In the genomic region with DNA sequence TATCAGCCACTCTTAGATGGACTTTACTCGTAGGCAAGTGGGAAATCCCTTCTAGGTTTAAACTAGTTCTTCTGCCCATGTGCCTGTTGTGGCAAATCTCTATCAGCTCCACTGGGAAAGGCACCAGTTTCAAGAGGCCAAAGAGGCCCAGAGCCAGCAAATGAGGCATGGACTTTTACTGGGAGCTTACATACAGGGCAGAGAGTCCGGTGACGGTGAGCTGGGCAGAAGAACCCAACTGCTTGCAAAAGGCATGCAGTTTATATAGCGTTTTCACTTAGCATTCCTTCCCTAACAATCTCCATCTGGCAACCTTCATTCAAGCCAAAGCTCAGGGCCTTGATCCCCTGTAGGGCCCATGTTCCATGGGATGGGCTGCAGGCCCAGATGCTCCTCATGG, we compare ENCODE assay signal across 18 cellular contexts.
DNase-seq lines count a peak whose midpoint lies in the region; ATAC-seq, FAIRE-seq and TF ChIP-seq lines count a peak whose summit lies in the region.
"Had no signal": no experiment of that assay in that cellular context is flagged by ENCODE, and none has a peak within 500 bp of the region (broad histone marks: within the 10 kb centered on the region; RNA-seq: fewer than 3 reads in every experiment).

No MANE protein-coding gene starts in this region.

- H3K27me3 ChIP-seq in mesenchymal stem cell (ENCODE audit: control insufficient read depth in 1 of 2, insufficient read depth in 1 of 2, low read length in 2 of 2) = no peaks in the 10 kb centered on the region

- no peak for FAIRE-seq in A549 (lab: Jason Lieb, UNC)
- FAIRE-seq: D721Med, GM19239, HepG2, HTR-8/SVneo had no signal

- H3K23ac ChIP-seq in mesenchymal stem cell (ENCODE audit: low read length in 2 of 2) = no peak overlapping the region

- no peak for TF ChIP-seq RAD21 in A549 (conservative IDR thresholded peaks at IDR 0.05 in 1 of 2, IDR thresholded peaks at IDR 0.05 in 1 of 2)

- no peaks in the 10 kb centered on the region for H3K9me3 ChIP-seq in A549
- no peaks in the 10 kb centered on the region for H3K9me3 ChIP-seq in mesenchymal stem cell (ENCODE audit: control insufficient read depth, low read length)

- TF ChIP-seq POLR2A in A549 (IDR thresholded peaks at IDR 0.05; ENCODE audit: low read length) = no peak

- H3K9ac ChIP-seq in mesenchymal stem cell (ENCODE audit: low read length) = no peak overlapping the region

- DNase-seq in A549 (ENCODE audit: low read depth in 1 of 2, low spot score in 1 of 2) (no peak), G401 (ENCODE audit: low spot score) (peak; percentile 78), cerebellar nuclear complex (lab: John Stamatoyannopoulos, UW) (peak; percentile 8 to 17), mesenchymal stem cell (no peak), NCI-H1092 (lab: John Stamatoyannopoulos, UW) (no peak), SW 1271 (lab: John Stamatoyannopoulos, UW) (no peak), NOMO-1 treated with dmso at 0.1 percent for 144 hours (lab: John Stamatoyannopoulos, UW; ENCODE audit: unreplicated experiment) (no peak)
- DNase-seq: CD8-positive, alpha-beta T cell; COR-L47; DMS153; DMS79 treated with DMSO at 0.1 percent for 48 hours; GF-D8; HCEC 1CT; HFFc6 had no signal

- no peak overlapping the region for H2BK120ac ChIP-seq in mesenchymal stem cell (ENCODE audit: low read depth, low read length)

- TF ChIP-seq CTCF in A549 (IDR thresholded peaks at IDR 0.05) = no peak

- no peak overlapping the region for H3K4me3 ChIP-seq in A549
- H3K4me3 ChIP-seq in mesenchymal stem cell (ENCODE audit: insufficient read depth in 1 of 2, low read depth in 1 of 2, low read length in 2 of 2) = no peak overlapping the region

- H3K14ac ChIP-seq in mesenchymal stem cell (ENCODE audit: low read length in 2 of 2) = no peak overlapping the region

- ATAC-seq in A549 = no peak
- ATAC-seq: CD8-positive, alpha-beta T cell; HepG2 had no signal

- no peaks in the 10 kb centered on the region for H3K36me3 ChIP-seq in mesenchymal stem cell (ENCODE audit: control insufficient read depth in 1 of 2, insufficient read depth in 2 of 2, low read depth in 1 of 2, low read length in 2 of 2)

- in situ Hi-C loops in G401 (cut with HindIII; ENCODE audit: low sequenced_read_pairs) = no loop called here

- H4K8ac ChIP-seq in mesenchymal stem cell (ENCODE audit: low read length) = no peak overlapping the region

- CTCF ChIA-PET in A549 (lab: Yijun Ruan, JAX) = interaction anchor here (0.6 to 3.4 kb wide), 5 partner anchors 31 to 144 kb away, joined by 3 to 14 read pairs (median 6); a partner anchor contains a TSS

- no peak overlapping the region for H2AK5ac ChIP-seq in mesenchymal stem cell (ENCODE audit: low read length, severe bottlenecking)

- POLR2A ChIA-PET in A549 (lab: Yijun Ruan, JAX) = no interaction called here

- H2BK5ac ChIP-seq in mesenchymal stem cell (ENCODE audit: low read depth, low read length, poor library complexity, severe bottlenecking) = no peak overlapping the region

- TF ChIP-seq EP300 in A549 (IDR thresholded peaks at IDR 0.05) = no peak

- H2BK12ac ChIP-seq in mesenchymal stem cell (ENCODE audit: low read length in 2 of 2) = peak overlapping the region; percentile 0 to 11

- H2BK15ac ChIP-seq in mesenchymal stem cell (ENCODE audit: low read depth, poor library complexity, severe bottlenecking) = no peak overlapping the region

- WGBS in A549 (ENCODE audit: missing lambda C conversion rate) = 89% methylated on average over 4 of the region's 4 CpGs
- 89% methylated on average over 4 of the region's 4 CpGs for WGBS in mesenchymal stem cell

- peak overlapping the region in 1 of 2 experiments; percentile 24 for H3K4ac ChIP-seq in mesenchymal stem cell (ENCODE audit: low read depth in 1 of 2, low read length in 2 of 2)

- no peak overlapping the region for H2AFZ ChIP-seq in mesenchymal stem cell (ENCODE audit: low read depth, low read length)

- H3K27ac ChIP-seq in A549 = peak overlapping the region; percentile 60 to 85; a peak in 5 of 6 replicates
- H3K27ac ChIP-seq in mesenchymal stem cell (ENCODE audit: low read length, poor library complexity, severe bottlenecking) = no peak overlapping the region

- no peak overlapping the region for H4K91ac ChIP-seq in mesenchymal stem cell (ENCODE audit: low read length)

- H3K4me1 ChIP-seq in A549 (peaks cover 54% of the 10 kb centered on the region), mesenchymal stem cell (ENCODE audit: control insufficient read depth, insufficient read depth, low read depth, low read length) (peaks cover 4% of the 10 kb centered on the region)

- no peak overlapping the region for H3K18ac ChIP-seq in mesenchymal stem cell (ENCODE audit: low read depth in 1 of 2, low read length in 2 of 2)

- H3K4me2 ChIP-seq in A549 (no peak overlapping the region), mesenchymal stem cell (ENCODE audit: low read length, poor library complexity, severe bottlenecking) (no peak overlapping the region)

- no peaks in the 10 kb centered on the region for H3K79me1 ChIP-seq in mesenchymal stem cell (replicated peaks; ENCODE audit: low read length, poor library complexity, severe bottlenecking)

TF ChIP-seq in A549, 52 proteins besides CTCF, POLR2A, EP300 and RAD21:
- TF ChIP-seq, protein P1, sequence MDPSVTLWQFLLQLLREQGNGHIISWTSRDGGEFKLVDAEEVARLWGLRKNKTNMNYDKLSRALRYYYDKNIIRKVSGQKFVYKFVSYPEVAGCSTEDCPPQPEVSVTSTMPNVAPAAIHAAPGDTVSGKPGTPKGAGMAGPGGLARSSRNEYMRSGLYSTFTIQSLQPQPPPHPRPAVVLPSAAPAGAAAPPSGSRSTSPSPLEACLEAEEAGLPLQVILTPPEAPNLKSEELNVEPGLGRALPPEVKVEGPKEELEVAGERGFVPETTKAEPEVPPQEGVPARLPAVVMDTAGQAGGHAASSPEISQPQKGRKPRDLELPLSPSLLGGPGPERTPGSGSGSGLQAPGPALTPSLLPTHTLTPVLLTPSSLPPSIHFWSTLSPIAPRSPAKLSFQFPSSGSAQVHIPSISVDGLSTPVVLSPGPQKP (IDR thresholded peaks at IDR 0.05; ENCODE audit: low read depth, low read length) = no peak
- TF ChIP-seq, protein P2, sequence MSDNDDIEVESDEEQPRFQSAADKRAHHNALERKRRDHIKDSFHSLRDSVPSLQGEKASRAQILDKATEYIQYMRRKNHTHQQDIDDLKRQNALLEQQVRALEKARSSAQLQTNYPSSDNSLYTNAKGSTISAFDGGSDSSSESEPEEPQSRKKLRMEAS (IDR thresholded peaks at IDR 0.05) = no peak
- TF ChIP-seq, protein P3, sequence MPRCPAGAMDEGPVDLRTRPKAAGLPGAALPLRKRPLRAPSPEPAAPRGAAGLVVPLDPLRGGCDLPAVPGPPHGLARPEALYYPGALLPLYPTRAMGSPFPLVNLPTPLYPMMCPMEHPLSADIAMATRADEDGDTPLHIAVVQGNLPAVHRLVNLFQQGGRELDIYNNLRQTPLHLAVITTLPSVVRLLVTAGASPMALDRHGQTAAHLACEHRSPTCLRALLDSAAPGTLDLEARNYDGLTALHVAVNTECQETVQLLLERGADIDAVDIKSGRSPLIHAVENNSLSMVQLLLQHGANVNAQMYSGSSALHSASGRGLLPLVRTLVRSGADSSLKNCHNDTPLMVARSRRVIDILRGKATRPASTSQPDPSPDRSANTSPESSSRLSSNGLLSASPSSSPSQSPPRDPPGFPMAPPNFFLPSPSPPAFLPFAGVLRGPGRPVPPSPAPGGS (IDR thresholded peaks at IDR 0.05) = no peak
- TF ChIP-seq CBX8 (IDR thresholded peaks at IDR 0.05) (no peak), POLR2AphosphoS2 (conservative IDR thresholded peaks at IDR 0.05; ENCODE audit: low read length) (no peak)
- TF ChIP-seq, protein P4, sequence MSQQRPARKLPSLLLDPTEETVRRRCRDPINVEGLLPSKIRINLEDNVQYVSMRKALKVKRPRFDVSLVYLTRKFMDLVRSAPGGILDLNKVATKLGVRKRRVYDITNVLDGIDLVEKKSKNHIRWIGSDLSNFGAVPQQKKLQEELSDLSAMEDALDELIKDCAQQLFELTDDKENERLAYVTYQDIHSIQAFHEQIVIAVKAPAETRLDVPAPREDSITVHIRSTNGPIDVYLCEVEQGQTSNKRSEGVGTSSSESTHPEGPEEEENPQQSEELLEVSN (IDR thresholded peaks at IDR 0.05; ENCODE audit: borderline replicate concordance, low read depth) = no peak

Comparison
In these comparisons a context has a peak if more than half of its experiments do, and no peak if none do; other contexts are left out.
1. DNase-seq: peak in G401 (single experiment) and cerebellar nuclear complex (2 of 2); none in A549 (0 of 2), mesenchymal stem cell (single experiment), NCI-H1092 (single experiment), SW 1271 (0 of 2) and NOMO-1 treated with dmso at 0.1 percent for 144 hours (single experiment).